ENCODE assay signal across 12 cellular contexts in the genomic region with DNA sequence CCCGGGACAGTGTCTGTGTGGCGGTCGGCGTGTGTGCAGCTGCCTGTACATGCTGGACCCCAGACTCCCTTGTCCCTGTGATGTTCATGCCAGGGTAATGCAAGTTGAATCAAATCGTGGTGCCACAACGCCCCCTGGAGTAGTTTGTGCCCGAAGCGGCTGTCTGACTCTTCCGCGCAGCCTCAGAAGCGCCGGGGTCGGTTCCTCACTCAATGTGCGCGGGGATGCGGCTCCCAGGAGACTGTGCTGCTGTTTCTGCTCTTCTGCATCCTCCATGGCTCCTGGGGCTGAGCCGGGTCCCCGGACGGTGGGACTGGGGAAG. TPM values are rescaled to one million over a fixed set of nuclear protein-coding genes. Genes with fewer than 3 reads are reported as not detected.
DNase-seq lines count a peak whose midpoint lies in the region; ATAC-seq, FAIRE-seq and TF ChIP-seq lines count a peak whose summit lies in the region.
"Not testable (repeated sequence)": the region's sequence is repeated elsewhere in the genome, so short reads cannot be mapped to it uniquely, and the experiment has no call there.
"Had no signal": no experiment of that assay in that cellular context is flagged by ENCODE, and none has a peak within 500 bp of the region (broad histone marks: within the 10 kb centered on the region; RNA-seq: fewer than 3 reads in every experiment).

No MANE protein-coding gene starts in this region.

- H3K36me3 ChIP-seq in BE2C; K562 (ENCODE audit: control insufficient read depth, insufficient read depth, low read length); HepG2 (replicated peaks in 1 of 2; ENCODE audit: control insufficient read depth in 1 of 2, insufficient read depth in 2 of 2, low read length in 2 of 2): not testable (repeated sequence)

- H3K4me3 Mint-ChIP-seq in T-helper 17 cell; activated T-cell treated with anti-CD3 and anti-CD28 coated beads, Interleukin-2, amount 50 U/mL, for 4 hours; stimulated activated effector memory CD8-positive, alpha-beta T cell treated with anti-CD3 and anti-CD28 coated beads, Interleukin-12 subunit alpha, Interleukin-12 subunit beta, amount 100 ng/mL, for 72 hours: not testable (repeated sequence)

- not testable (repeated sequence) for H3K36me3 Mint-ChIP-seq in T-helper 17 cell (ENCODE audit: low read depth); activated T-cell treated with anti-CD3 and anti-CD28 coated beads, Interleukin-2, amount 50 U/mL, for 4 hours (ENCODE audit: insufficient read depth); stimulated activated effector memory CD8-positive, alpha-beta T cell treated with anti-CD3 and anti-CD28 coated beads, Interleukin-12 subunit alpha, Interleukin-12 subunit beta, amount 100 ng/mL, for 72 hours

- 50% methylated on average over 1 of the region's 19 CpGs for WGBS in K562 (ENCODE audit: insufficient coverage, low coverage, missing lambda C conversion rate)
- whole genome bisulfite sequencing in HepG2 (ENCODE audit: low lambda C conversion rate): no CpG with 5 or more reads among the region's 19 CpGs

- TF ChIP-seq EP300 in K562 (IDR thresholded peaks at IDR 0.05; ENCODE audit: low read length); HepG2 (IDR thresholded peaks at IDR 0.05; ENCODE audit: low read depth in 2 of 2, low read length in 2 of 2); HepG2 (CRISPR knock-in tag; IDR thresholded peaks at IDR 0.05; ENCODE audit: borderline replicate concordance): not testable (repeated sequence)

- H3K27me3 Mint-ChIP-seq in T-helper 17 cell; activated T-cell treated with anti-CD3 and anti-CD28 coated beads, Interleukin-2, amount 50 U/mL, for 4 hours (ENCODE audit: low read depth): not testable (repeated sequence)

- H3K27me3 ChIP-seq in BE2C; K562 (ENCODE audit: control insufficient read depth in 2 of 2, insufficient read depth in 2 of 2, low read length in 2 of 2); HepG2 (ENCODE audit: control insufficient read depth in 1 of 2, insufficient read depth in 2 of 2, low read length in 2 of 2): not testable (repeated sequence)

- H3K79me2 ChIP-seq in K562 (ENCODE audit: control insufficient read depth, insufficient read depth, low read length); HepG2 (ENCODE audit: insufficient read depth, low read length): not testable (repeated sequence)

- not testable (repeated sequence) for H3K9me3 ChIP-seq in BE2C; T-helper 17 cell (ENCODE audit: control insufficient read depth, low read length, poor library complexity, severe bottlenecking); K562 (replicated peaks; ENCODE audit: control insufficient read depth, insufficient read depth, low read depth, low read length); HepG2 (ENCODE audit: low read length)

- H3K4me1 ChIP-seq in BE2C; K562 (replicated peaks in 1 of 2; ENCODE audit: control insufficient read depth in 2 of 2, insufficient read depth in 2 of 2, low read length in 2 of 2); HepG2 (ENCODE audit: insufficient read depth, low read length): not testable (repeated sequence)

- intact Hi-C loops in K562 (cut with micrococcal nuclease): loop anchor here (10.0 kb wide), 1 partner anchor 495 kb away; no protein-coding TSS in a partner anchor
- intact Hi-C loops in HepG2 (cut with micrococcal nuclease; ENCODE audit: unreplicated experiment): not testable (repeated sequence)

- peak; percentile 76 for DNase-seq in BE2C
- not testable (repeated sequence) for DNase-seq in HTR-8/SVneo (ENCODE audit: insufficient read length, low spot score); T-helper 17 cell; activated T-cell treated with anti-CD3 and anti-CD28 coated beads, Interleukin-2, amount 50 U/mL, for 4 hours; K562 (ENCODE audit: extremely low read depth in 1 of 4, low spot score in 3 of 4); HepG2 (ENCODE audit: low spot score); stimulated activated effector memory CD8-positive, alpha-beta T cell treated with anti-CD3 and anti-CD28 coated beads, Interleukin-12 subunit alpha, Interleukin-12 subunit beta, amount 100 ng/mL, for 72 hours (ENCODE audit: low spot score in 2 of 2)

- TF ChIP-seq RAD21 in K562 (CRISPR knock-in tag; conservative IDR thresholded peaks at IDR 0.05 in 1 of 2, IDR thresholded peaks at IDR 0.05 in 1 of 2); HepG2 (CRISPR knock-in tag; IDR thresholded peaks at IDR 0.05): not testable (repeated sequence)

- H3K9me3 Mint-ChIP-seq in activated T-cell treated with anti-CD3 and anti-CD28 coated beads, Interleukin-2, amount 50 U/mL, for 4 hours; stimulated activated effector memory CD8-positive, alpha-beta T cell treated with anti-CD3 and anti-CD28 coated beads, Interleukin-12 subunit alpha, Interleukin-12 subunit beta, amount 100 ng/mL, for 72 hours: not testable (repeated sequence)

- H3K4me1 Mint-ChIP-seq in T-helper 17 cell; activated T-cell treated with anti-CD3 and anti-CD28 coated beads, Interleukin-2, amount 50 U/mL, for 4 hours (ENCODE audit: low read depth); stimulated activated effector memory CD8-positive, alpha-beta T cell treated with anti-CD3 and anti-CD28 coated beads, Interleukin-12 subunit alpha, Interleukin-12 subunit beta, amount 100 ng/mL, for 72 hours: not testable (repeated sequence)

- H3K4me3 ChIP-seq in BE2C (ENCODE audit: low read depth, low read length): peak overlapping the region; percentile 8; the same call in 1 of the 2 replicates
- H3K4me3 ChIP-seq in K562; HepG2 (replicated peaks in 1 of 3; ENCODE audit: insufficient read depth in 1 of 3, low read depth in 2 of 3, low read length in 3 of 3): not testable (repeated sequence)

- not testable (repeated sequence) for H3K27ac Mint-ChIP-seq in T-helper 17 cell; stimulated activated effector memory CD8-positive, alpha-beta T cell treated with anti-CD3 and anti-CD28 coated beads, Interleukin-12 subunit alpha, Interleukin-12 subunit beta, amount 100 ng/mL, for 72 hours

- not testable (repeated sequence) for H3K4me2 ChIP-seq in K562 (ENCODE audit: insufficient read depth, low read length); HepG2 (ENCODE audit: low read depth, low read length)

- not testable (repeated sequence) for TF ChIP-seq CTCF in BE2C (IDR thresholded peaks at IDR 0.05; ENCODE audit: low read depth, low read length); K562 (IDR thresholded peaks at IDR 0.05 in 2 of 3, conservative IDR thresholded peaks at IDR 0.05 in 1 of 3; ENCODE audit: insufficient read depth in 2 of 3, low read depth in 1 of 3, low read length in 3 of 3)
- peak; percentile 36 for TF ChIP-seq CTCF in HepG2 (CRISPR knock-in tag; IDR thresholded peaks at IDR 0.05)

- TF ChIP-seq POLR2A in K562 (conservative IDR thresholded peaks at IDR 0.05); HepG2 (IDR thresholded peaks at IDR 0.05; ENCODE audit: insufficient read depth in 1 of 2, low read depth in 2 of 2, low read length in 2 of 2): not testable (repeated sequence)

- in situ Hi-C loops in K562 (cut with MboI): loop anchor here (5.0 to 10.0 kb wide), 3 partner anchors 65 to 502 kb away; no protein-coding TSS in a partner anchor
- in situ Hi-C loops in HepG2 (cut with HindIII; ENCODE audit: extremely low pct_ligation_motif_present, low pct_unique_long_range_greater_than_20kb): not testable (repeated sequence)

- H3K27ac ChIP-seq in K562 (ENCODE audit: extremely low read depth, low read depth, low read length); HepG2 (ENCODE audit: extremely low read length, insufficient read depth, low read length): not testable (repeated sequence)

- not testable (repeated sequence) for H4K20me1 ChIP-seq in K562 (replicated peaks; ENCODE audit: control insufficient read depth, insufficient read depth, low read length); HepG2 (ENCODE audit: insufficient read depth, low read length)

- not testable (repeated sequence) for H2AFZ ChIP-seq in K562 (ENCODE audit: low read depth, low read length); HepG2 (ENCODE audit: low read length)

- not testable (repeated sequence) for H3K9ac ChIP-seq in K562 (ENCODE audit: insufficient read depth in 1 of 2, low read depth in 2 of 2, low read length in 2 of 2); HepG2 (ENCODE audit: insufficient read depth, low read depth, low read length)

- not testable (repeated sequence) for BruUV-seq in K562 (replicated peaks; lab: Mats Ljungman, UMichigan); HepG2 (replicated peaks; lab: Mats Ljungman, UMichigan)

- not testable (repeated sequence) for H3K9me1 ChIP-seq in K562 (ENCODE audit: control insufficient read depth, insufficient read depth, low read length)

- CTCF ChIA-PET in K562 (lab: Yijun Ruan, JAX; ENCODE audit: low intra/inter-chr PET ratio); HepG2 (lab: Yijun Ruan, JAX; ENCODE audit: low intra/inter-chr PET ratio, low total read pairs): not testable (repeated sequence)

- ATAC-seq in GM19395 (IDR thresholded peaks at IDR 0.05; ENCODE audit: unreplicated experiment): peak; percentile 57
- peak; percentile 48 for ATAC-seq in T-helper 17 cell
- ATAC-seq in activated T-cell treated with anti-CD3 and anti-CD28 coated beads, Interleukin-2, amount 50 U/mL, for 4 hours: peak; percentile 17 to 49
- peak; percentile 43 for ATAC-seq in K562
- peak; percentile 12; the same call in 1 of the 3 replicates for ATAC-seq in HepG2
- ATAC-seq in stimulated activated effector memory CD8-positive, alpha-beta T cell treated with anti-CD3 and anti-CD28 coated beads, Interleukin-12 subunit alpha, Interleukin-12 subunit beta, amount 100 ng/mL, for 72 hours: peak; percentile 54

- FAIRE-seq in HTR-8/SVneo (lab: Jason Lieb, UNC): peak; percentile 28
- not testable (repeated sequence) for FAIRE-seq in K562 (lab: Jason Lieb, UNC); HepG2 (lab: Jason Lieb, UNC)

- POLR2A ChIA-PET in K562 (lab: Yijun Ruan, JAX); HepG2 (lab: Yijun Ruan, JAX): not testable (repeated sequence)

RNA-seq across cellular contexts. Expression of gene UPK3B, which starts 10.5 kb away (rescaled TPM):
- polyA plus RNA-seq in BE2C (2012; ENCODE audit: insufficient read depth, insufficient read length, low read depth): not detected
- 1 to 10 TPM; 1.8 to 4.4 TPM for total RNA-seq in T-helper 17 cell
- 1 to 10 TPM in 1 of 3 donors, under 1 TPM in 2; 0.37 to 1.0 (median 0.40) TPM for total RNA-seq in activated T-cell treated with anti-CD3 and anti-CD28 coated beads, Interleukin-2, amount 50 U/mL, for 4 hours
- 2.2 TPM in 1 of 2 replicates, not detected in the other for total RNA-seq in K562 (2011; cell fraction: chromatin; rRNA removed; ENCODE audit: low replicate concordance)
- 1.7 and 1.8 TPM in 2 replicates for total RNA-seq in K562 (2011; cell fraction: nucleolus; rRNA removed)
- total RNA-seq in K562 (2011; cell fraction: nucleoplasm; rRNA removed): not detected in 2 replicates
- total RNA-seq in K562 (2014; rRNA removed): not detected in 2 replicates
- not detected in 2 replicates for total RNA-seq in K562 (2014; rRNA removed; fragmentation: Illumina TruSeq; extraction: Trizol)
- total RNA-seq in K562 (2015; rRNA removed; fragmentation: Illumina TruSeq; extraction: Trizol): not detected in 2 replicates
- total RNA-seq in K562 (2021): 0.38 TPM in 1 of 2 replicates, not detected in the other
- polyA plus RNA-seq in K562 (2011; rRNA removed): not detected in 2 replicates
- polyA plus RNA-seq in K562 (2011; cell fraction: cytosol; rRNA removed): not detected in 2 replicates
- not detected in 2 replicates for polyA plus RNA-seq in K562 (2011; cell fraction: nucleus; rRNA removed)
- not detected in 2 replicates for polyA plus RNA-seq in K562 (2012)
- not detected in 2 replicates for polyA plus RNA-seq in K562 (2014; fragmentation: Illumina TruSeq; extraction: Trizol)
- polyA plus RNA-seq in K562 (2014; fragmentation: Nextera tagmentation; extraction: Ambion mirVana): not detected
- not detected in 2 replicates for polyA plus RNA-seq in K562 (2014; rRNA removed)
- not detected in 2 replicates for polyA minus RNA-seq in K562 (2011; rRNA and poly(A)+ RNA removed)
- polyA minus RNA-seq in K562 (2011; cell fraction: cytosol; rRNA and poly(A)+ RNA removed): not detected in 2 replicates
- polyA minus RNA-seq in K562 (2011; cell fraction: nucleus; rRNA and poly(A)+ RNA removed): not detected in 2 replicates
- total RNA-seq in HepG2 (2016; rRNA removed; fragmentation: Illumina TruSeq; extraction: Trizol): not detected in 2 replicates
- 0.10 TPM in 1 of 2 replicates, not detected in the other for total RNA-seq in HepG2 (2016; cell fraction: cytosol; rRNA removed; fragmentation: Illumina TruSeq; extraction: Trizol; ENCODE audit: low read depth)
- total RNA-seq in HepG2 (2016; cell fraction: insoluble cytoplasmic fraction; rRNA removed; fragmentation: Illumina TruSeq; extraction: Trizol): 0.11 TPM in 1 of 2 replicates, not detected in the other
- 0.10 TPM in 1 of 2 replicates, not detected in the other for total RNA-seq in HepG2 (2016; cell fraction: membrane; rRNA removed; fragmentation: Illumina TruSeq; extraction: Trizol)
- total RNA-seq in HepG2 (2016; cell fraction: nucleus; rRNA removed; fragmentation: Illumina TruSeq; extraction: Trizol): 2.0 TPM in 1 of 2 replicates, not detected in the other
- not detected in 2 replicates for polyA plus RNA-seq in HepG2 (2011; rRNA removed)
- not detected in 2 replicates for polyA plus RNA-seq in HepG2 (2011; cell fraction: cytosol; rRNA removed)
- polyA plus RNA-seq in HepG2 (2011; cell fraction: nucleus; rRNA removed): 0.13 and 0.14 TPM in 2 replicates
- not detected in 2 replicates for polyA plus RNA-seq in HepG2 (2012)
- polyA plus RNA-seq in HepG2 (2016; cell fraction: cytosol; fragmentation: Illumina TruSeq; extraction: Trizol; ENCODE audit: low read depth): not detected in 2 replicates
- not detected in 2 replicates for polyA plus RNA-seq in HepG2 (2016; cell fraction: insoluble cytoplasmic fraction; fragmentation: Illumina TruSeq; extraction: Trizol; ENCODE audit: low read depth)
- polyA plus RNA-seq in HepG2 (2016; cell fraction: membrane; fragmentation: Illumina TruSeq; extraction: Trizol; ENCODE audit: low read depth): not detected in 2 replicates
- not detected in 2 replicates for polyA plus RNA-seq in HepG2 (2016; cell fraction: nucleus; fragmentation: Illumina TruSeq; extraction: Trizol; ENCODE audit: insufficient read depth, low read depth)
- 0.82 and 1.7 TPM in 2 replicates for polyA minus RNA-seq in HepG2 (2011; rRNA and poly(A)+ RNA removed; ENCODE audit: low replicate concordance)
- not detected in 2 replicates for polyA minus RNA-seq in HepG2 (2011; cell fraction: cytosol; rRNA and poly(A)+ RNA removed)
- 0.62 and 1.8 TPM in 2 replicates for polyA minus RNA-seq in HepG2 (2011; cell fraction: nucleus; rRNA and poly(A)+ RNA removed)
- total RNA-seq: HT1080 had no signal

RNA-seq across cellular contexts. Expression of gene DTX2, which starts 38.4 kb away (rescaled TPM):
- polyA plus RNA-seq in BE2C (2012; ENCODE audit: insufficient read depth, insufficient read length, low read depth): 11.5 TPM
- total RNA-seq in T-helper 17 cell: 10 to 100 TPM; 23.6 to 26.3 TPM
- 10 to 100 TPM; 17.7 to 25.7 (median 21.7) TPM for total RNA-seq in activated T-cell treated with anti-CD3 and anti-CD28 coated beads, Interleukin-2, amount 50 U/mL, for 4 hours
- total RNA-seq in K562 (2011; cell fraction: chromatin; rRNA removed; ENCODE audit: low replicate concordance): 39.4 and 79.0 TPM in 2 replicates
- 31.7 and 39.9 TPM in 2 replicates for total RNA-seq in K562 (2011; cell fraction: nucleolus; rRNA removed)
- total RNA-seq in K562 (2011; cell fraction: nucleoplasm; rRNA removed): 27.0 and 30.3 TPM in 2 replicates
- total RNA-seq in K562 (2014; rRNA removed): 14.9 and 20.4 TPM in 2 replicates
- total RNA-seq in K562 (2014; rRNA removed; fragmentation: Illumina TruSeq; extraction: Trizol): 2.5 and 4.8 TPM in 2 replicates
- total RNA-seq in K562 (2015; rRNA removed; fragmentation: Illumina TruSeq; extraction: Trizol): 8.3 and 9.9 TPM in 2 replicates
- total RNA-seq in K562 (2021): 25.2 and 31.5 TPM in 2 replicates
- polyA plus RNA-seq in K562 (2011; rRNA removed): 3.4 and 5.6 TPM in 2 replicates
- 5.9 and 13.5 TPM in 2 replicates for polyA plus RNA-seq in K562 (2011; cell fraction: cytosol; rRNA removed)
- 20.0 and 31.0 TPM in 2 replicates for polyA plus RNA-seq in K562 (2011; cell fraction: nucleus; rRNA removed)
- 15.4 and 44.4 TPM in 2 replicates for polyA plus RNA-seq in K562 (2012)
- 9.8 and 18.3 TPM in 2 replicates for polyA plus RNA-seq in K562 (2014; fragmentation: Illumina TruSeq; extraction: Trizol)
- under 1 TPM; 0.20 to 0.57 TPM for polyA plus RNA-seq in K562 (2014; fragmentation: Nextera tagmentation; extraction: Ambion mirVana)
- polyA plus RNA-seq in K562 (2014; rRNA removed): 12.2 and 15.5 TPM in 2 replicates
- 3.7 and 4.3 TPM in 2 replicates for polyA minus RNA-seq in K562 (2011; rRNA and poly(A)+ RNA removed)
- 21.2 and 26.6 TPM in 2 replicates for polyA minus RNA-seq in K562 (2011; cell fraction: cytosol; rRNA and poly(A)+ RNA removed)
- polyA minus RNA-seq in K562 (2011; cell fraction: nucleus; rRNA and poly(A)+ RNA removed): 8.5 and 10.3 TPM in 2 replicates
- total RNA-seq in HepG2 (2016; rRNA removed; fragmentation: Illumina TruSeq; extraction: Trizol): 5.2 and 5.5 TPM in 2 replicates
- 2.2 and 3.3 TPM in 2 replicates for total RNA-seq in HepG2 (2016; cell fraction: cytosol; rRNA removed; fragmentation: Illumina TruSeq; extraction: Trizol; ENCODE audit: low read depth)
- 4.7 and 6.9 TPM in 2 replicates for total RNA-seq in HepG2 (2016; cell fraction: insoluble cytoplasmic fraction; rRNA removed; fragmentation: Illumina TruSeq; extraction: Trizol)
- total RNA-seq in HepG2 (2016; cell fraction: membrane; rRNA removed; fragmentation: Illumina TruSeq; extraction: Trizol): 4.2 and 4.5 TPM in 2 replicates
- total RNA-seq in HepG2 (2016; cell fraction: nucleus; rRNA removed; fragmentation: Illumina TruSeq; extraction: Trizol): 7.1 and 7.5 TPM in 2 replicates
- polyA plus RNA-seq in HepG2 (2011; rRNA removed): 6.2 and 7.0 TPM in 2 replicates
- polyA plus RNA-seq in HepG2 (2011; cell fraction: cytosol; rRNA removed): 2.7 and 4.1 TPM in 2 replicates
- 18.5 and 23.3 TPM in 2 replicates for polyA plus RNA-seq in HepG2 (2011; cell fraction: nucleus; rRNA removed)
- polyA plus RNA-seq in HepG2 (2012): 5.0 and 6.3 TPM in 2 replicates
- 1.3 and 1.5 TPM in 2 replicates for polyA plus RNA-seq in HepG2 (2016; cell fraction: cytosol; fragmentation: Illumina TruSeq; extraction: Trizol; ENCODE audit: low read depth)
- 6.9 and 7.6 TPM in 2 replicates for polyA plus RNA-seq in HepG2 (2016; cell fraction: insoluble cytoplasmic fraction; fragmentation: Illumina TruSeq; extraction: Trizol; ENCODE audit: low read depth)
- polyA plus RNA-seq in HepG2 (2016; cell fraction: membrane; fragmentation: Illumina TruSeq; extraction: Trizol; ENCODE audit: low read depth): 2.1 and 2.2 TPM in 2 replicates
- polyA plus RNA-seq in HepG2 (2016; cell fraction: nucleus; fragmentation: Illumina TruSeq; extraction: Trizol; ENCODE audit: insufficient read depth, low read depth): 15.2 and 17.1 TPM in 2 replicates
- polyA minus RNA-seq in HepG2 (2011; rRNA and poly(A)+ RNA removed; ENCODE audit: low replicate concordance): 19.1 and 19.3 TPM in 2 replicates
- polyA minus RNA-seq in HepG2 (2011; cell fraction: cytosol; rRNA and poly(A)+ RNA removed): 6.9 and 9.4 TPM in 2 replicates
- 8.8 and 10.3 TPM in 2 replicates for polyA minus RNA-seq in HepG2 (2011; cell fraction: nucleus; rRNA and poly(A)+ RNA removed)

RNA-seq across cellular contexts. Expression of gene SPDYE16, which starts 43.2 kb away (rescaled TPM):
- 0.83 TPM for polyA plus RNA-seq in BE2C (2012; ENCODE audit: insufficient read depth, insufficient read length, low read depth)
- total RNA-seq in T-helper 17 cell (under 1 TPM in 1 of 2 donors, not detected in 1; 0.91 TPM), K562 (2014; rRNA removed) (not detected in 2 replicates), K562 (2014; rRNA removed; fragmentation: Illumina TruSeq; extraction: Trizol) (not detected in 2 replicates), K562 (2015; rRNA removed; fragmentation: Illumina TruSeq; extraction: Trizol) (not detected in 2 replicates), K562 (2021) (0.13 TPM in 1 of 2 replicates, not detected in the other), HepG2 (2016; rRNA removed; fragmentation: Illumina TruSeq; extraction: Trizol) (0.08 and 0.11 TPM in 2 replicates)
- under 1 TPM in 1 of 3 donors, not detected in 2; 0.24 TPM for total RNA-seq in activated T-cell treated with anti-CD3 and anti-CD28 coated beads, Interleukin-2, amount 50 U/mL, for 4 hours
- total RNA-seq in K562 (2011; cell fraction: chromatin; rRNA removed; ENCODE audit: low replicate concordance): 0.28 and 0.77 TPM in 2 replicates
- total RNA-seq in K562 (2011; cell fraction: nucleolus; rRNA removed): 0.39 TPM in 1 of 2 replicates, not detected in the other
- total RNA-seq in K562 (2011; cell fraction: nucleoplasm; rRNA removed): 0.22 TPM in 1 of 2 replicates, not detected in the other
- polyA plus RNA-seq in K562 (2011; rRNA removed) (0.04 TPM in 1 of 2 replicates, not detected in the other), K562 (2014; fragmentation: Illumina TruSeq; extraction: Trizol) (0.06 TPM in 2 replicates), K562 (2014; fragmentation: Nextera tagmentation; extraction: Ambion mirVana) (under 1 TPM; 0.04 to 0.06 TPM), K562 (2014; rRNA removed) (not detected in 2 replicates), HepG2 (2011; rRNA removed) (0.13 TPM in 1 of 2 replicates, not detected in the other)
- not detected in 2 replicates for polyA plus RNA-seq in K562 (2011; cell fraction: cytosol; rRNA removed)
- polyA plus RNA-seq in K562 (2011; cell fraction: nucleus; rRNA removed): 0.03 and 0.17 TPM in 2 replicates
- 0.20 and 0.46 TPM in 2 replicates for polyA plus RNA-seq in K562 (2012)
- polyA minus RNA-seq in K562 (2011; rRNA and poly(A)+ RNA removed): 0.15 TPM in 1 of 2 replicates, not detected in the other
- not detected in 2 replicates for polyA minus RNA-seq in K562 (2011; cell fraction: cytosol; rRNA and poly(A)+ RNA removed)
- polyA minus RNA-seq in K562 (2011; cell fraction: nucleus; rRNA and poly(A)+ RNA removed): 0.27 TPM in 1 of 2 replicates, not detected in the other
- not detected in 2 replicates for total RNA-seq in HepG2 (2016; cell fraction: cytosol; rRNA removed; fragmentation: Illumina TruSeq; extraction: Trizol; ENCODE audit: low read depth)
- total RNA-seq in HepG2 (2016; cell fraction: insoluble cytoplasmic fraction; rRNA removed; fragmentation: Illumina TruSeq; extraction: Trizol): not detected in 2 replicates
- not detected in 2 replicates for total RNA-seq in HepG2 (2016; cell fraction: membrane; rRNA removed; fragmentation: Illumina TruSeq; extraction: Trizol)
- not detected in 2 replicates for total RNA-seq in HepG2 (2016; cell fraction: nucleus; rRNA removed; fragmentation: Illumina TruSeq; extraction: Trizol)
- not detected in 2 replicates for polyA plus RNA-seq in HepG2 (2011; cell fraction: cytosol; rRNA removed)
- polyA plus RNA-seq in HepG2 (2011; cell fraction: nucleus; rRNA removed): not detected in 2 replicates
- polyA plus RNA-seq in HepG2 (2012): 0.15 TPM in 2 replicates
- polyA plus RNA-seq in HepG2 (2016; cell fraction: cytosol; fragmentation: Illumina TruSeq; extraction: Trizol; ENCODE audit: low read depth): not detected in 2 replicates
- not detected in 2 replicates for polyA plus RNA-seq in HepG2 (2016; cell fraction: insoluble cytoplasmic fraction; fragmentation: Illumina TruSeq; extraction: Trizol; ENCODE audit: low read depth)
- not detected in 2 replicates for polyA plus RNA-seq in HepG2 (2016; cell fraction: membrane; fragmentation: Illumina TruSeq; extraction: Trizol; ENCODE audit: low read depth)
- polyA plus RNA-seq in HepG2 (2016; cell fraction: nucleus; fragmentation: Illumina TruSeq; extraction: Trizol; ENCODE audit: insufficient read depth, low read depth): 0.25 TPM in 1 of 2 replicates, not detected in the other
- not detected in 2 replicates for polyA minus RNA-seq in HepG2 (2011; rRNA and poly(A)+ RNA removed; ENCODE audit: low replicate concordance)
- polyA minus RNA-seq in HepG2 (2011; cell fraction: cytosol; rRNA and poly(A)+ RNA removed): not detected in 2 replicates
- 0.13 TPM in 1 of 2 replicates, not detected in the other for polyA minus RNA-seq in HepG2 (2011; cell fraction: nucleus; rRNA and poly(A)+ RNA removed)
- total RNA-seq: HT1080, LHCN-M2, PC-3, SJSA1 had no signal
